In the genomic region with DNA sequence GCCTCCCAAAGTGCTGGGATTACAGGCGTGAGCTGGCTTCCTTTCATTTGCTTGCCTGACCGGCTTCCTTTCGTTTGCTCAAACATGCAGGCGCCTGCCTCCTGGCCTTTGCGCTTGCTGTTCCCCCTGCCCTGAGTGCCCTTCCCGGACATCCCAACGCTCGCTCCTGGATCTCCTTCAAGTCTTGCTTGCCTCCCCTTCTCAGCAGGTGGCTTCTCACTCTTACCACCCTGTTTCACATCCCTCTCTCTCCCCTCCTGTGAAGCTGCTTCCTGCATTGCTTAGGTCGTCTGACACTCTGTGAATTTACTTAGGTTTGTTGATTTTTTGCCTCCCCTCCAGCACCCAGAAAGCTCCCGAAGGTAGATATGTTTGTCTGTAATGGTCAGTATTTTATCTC, we compare ENCODE assay signal across 18 cellular contexts. TPM values are rescaled to one million over a fixed set of nuclear protein-coding genes. Genes with fewer than 3 reads are reported as not detected.
DNase-seq lines count a peak whose midpoint lies in the region; ATAC-seq, FAIRE-seq and TF ChIP-seq lines count a peak whose summit lies in the region.
"Had no signal": no experiment of that assay in that cellular context is flagged by ENCODE, and none has a peak within 500 bp of the region (broad histone marks: within the 10 kb centered on the region; RNA-seq: fewer than 3 reads in every experiment).

No MANE protein-coding gene starts in this region.

- DNase-seq in natural killer cell (no peak), endothelial cell of umbilical vein (ENCODE audit: low read depth, low spot score) (peak; percentile 43), posterior vena cava (ENCODE audit: low spot score) (peak; percentile 56), EL (no peak), DMS79 treated with DMSO at 0.1 percent for 48 hours (lab: John Stamatoyannopoulos, UW) (no peak), OCI-M2 (lab: John Stamatoyannopoulos, UW; ENCODE audit: unreplicated experiment) (no peak)
- no peak for DNase-seq in natural killer cell treated with Interleukin-12 subunit alpha and Interleukin-12 subunit beta and Interleukin-15 and Interleukin-18, amount 100 ng/mL, for 72 hours (ENCODE audit: low spot score)
- DNase-seq: GF-D8, NCI-H1436, NCI-H2029 treated with DMSO at 0.1 percent for 48 hours, NCI-H2171 treated with DMSO at 0.1 percent for 48 hours, NCI-H446 treated with DMSO at 0.1 percent for 48 hours, NCI-H774 had no signal

- no peak overlapping the region for H3K4me3 ChIP-seq in endothelial cell of umbilical vein (replicated peaks in 1 of 3; ENCODE audit: insufficient read depth in 1 of 3, low read depth in 1 of 3, low read length in 3 of 3)

- H3K27ac Mint-ChIP-seq in natural killer cell: peak overlapping the region in 1 of 2 donors; percentile 49
- H3K27ac Mint-ChIP-seq in natural killer cell treated with Interleukin-12 subunit alpha and Interleukin-12 subunit beta and Interleukin-15 and Interleukin-18, amount 100 ng/mL, for 72 hours: no peak overlapping the region

- FAIRE-seq in endothelial cell of umbilical vein (lab: Jason Lieb, UNC): no peak
- FAIRE-seq: GM12892, GM19239, H54 had no signal

- peaks cover 12% of the 10 kb centered on the region for H3K4me1 ChIP-seq in endothelial cell of umbilical vein (ENCODE audit: control insufficient read depth, extremely low read depth, insufficient read depth, low read length)

- H3K27me3 Mint-ChIP-seq in natural killer cell (ENCODE audit: low read depth in 2 of 2): peaks cover 9 to 21% of the 10 kb centered on the region in 2 donors
- H3K27me3 Mint-ChIP-seq in natural killer cell treated with Interleukin-12 subunit alpha and Interleukin-12 subunit beta and Interleukin-15 and Interleukin-18, amount 100 ng/mL, for 72 hours: peaks cover under 1 to 13% of the 10 kb centered on the region in 2 donors

- H3K9me3 Mint-ChIP-seq in natural killer cell: no peaks in the 10 kb centered on the region
- no peaks in the 10 kb centered on the region for H3K9me3 Mint-ChIP-seq in natural killer cell treated with Interleukin-12 subunit alpha and Interleukin-12 subunit beta and Interleukin-15 and Interleukin-18, amount 100 ng/mL, for 72 hours

- CTCF ChIA-PET in endothelial cell of umbilical vein (lab: Charles Lee): interaction anchor here (0.9 to 6.3 kb wide), 3 partner anchors 10 to 136 kb away, joined by 3 to 30 read pairs (median 13); no protein-coding TSS in a partner anchor

- no peaks in the 10 kb centered on the region for H3K36me3 ChIP-seq in endothelial cell of umbilical vein (ENCODE audit: control insufficient read depth in 2 of 2, extremely low read depth in 1 of 2, insufficient read depth in 2 of 2, low read length in 2 of 2)

- H3K4me3 Mint-ChIP-seq in natural killer cell: peak overlapping the region; percentile 41
- no peak overlapping the region for H3K4me3 Mint-ChIP-seq in natural killer cell treated with Interleukin-12 subunit alpha and Interleukin-12 subunit beta and Interleukin-15 and Interleukin-18, amount 100 ng/mL, for 72 hours

- ATAC-seq in natural killer cell: peak in 1 of 3 donors; percentile 35
- ATAC-seq in natural killer cell treated with Interleukin-12 subunit alpha and Interleukin-12 subunit beta and Interleukin-15 and Interleukin-18, amount 100 ng/mL, for 72 hours: no peak

- no peak overlapping the region for H3K27ac ChIP-seq in endothelial cell of umbilical vein (ENCODE audit: insufficient read depth, low read depth, low read length)
- H3K27ac ChIP-seq: C4-2B, KMS-11 had no signal

- POLR2A ChIA-PET in endothelial cell of umbilical vein (lab: Charles Lee): no interaction called here

- H4K20me1 ChIP-seq in endothelial cell of umbilical vein (replicated peaks; ENCODE audit: control insufficient read depth, extremely low read depth, insufficient read depth, low read length): no peaks in the 10 kb centered on the region

- H3K4me1 Mint-ChIP-seq in natural killer cell: peaks cover 44% of the 10 kb centered on the region in 2 donors
- H3K4me1 Mint-ChIP-seq in natural killer cell treated with Interleukin-12 subunit alpha and Interleukin-12 subunit beta and Interleukin-15 and Interleukin-18, amount 100 ng/mL, for 72 hours (ENCODE audit: low read depth in 2 of 2): peaks cover 33 to 38% of the 10 kb centered on the region in 2 donors

- H3K9me3 ChIP-seq in endothelial cell of umbilical vein (replicated peaks; ENCODE audit: control insufficient read depth, insufficient read depth, low read length): no peaks in the 10 kb centered on the region

- intact Hi-C loops in natural killer cell (cut with micrococcal nuclease): no loop called here
- intact Hi-C loops in endothelial cell of umbilical vein (cut with micrococcal nuclease): no loop called here
- intact Hi-C loops in posterior vena cava (cut with DNase I): no loop called here

- no peak overlapping the region for H3K9ac ChIP-seq in endothelial cell of umbilical vein (replicated peaks; ENCODE audit: extremely low read depth, insufficient read depth, low read length)
- H3K9ac ChIP-seq: KMS-11 had no signal

- peak overlapping the region; percentile 87 for H2AFZ ChIP-seq in endothelial cell of umbilical vein (ENCODE audit: low read depth, low read length)

- no peaks in the 10 kb centered on the region for H3K9me1 ChIP-seq in endothelial cell of umbilical vein (replicated peaks; ENCODE audit: control insufficient read depth, extremely low read depth, insufficient read depth, low read length)

- H3K36me3 Mint-ChIP-seq in natural killer cell: no peaks in the 10 kb centered on the region
- no peaks in the 10 kb centered on the region for H3K36me3 Mint-ChIP-seq in natural killer cell treated with Interleukin-12 subunit alpha and Interleukin-12 subunit beta and Interleukin-15 and Interleukin-18, amount 100 ng/mL, for 72 hours

- TF ChIP-seq CTCF in natural killer cell (IDR thresholded peaks at IDR 0.05): no peak
- TF ChIP-seq CTCF in endothelial cell of umbilical vein (IDR thresholded peaks at IDR 0.05; ENCODE audit: extremely low read depth in 1 of 2, insufficient read depth in 1 of 2, low read depth in 1 of 2, low read length in 2 of 2): no peak

- BruUV-seq in endothelial cell of umbilical vein (replicated peaks; lab: Mats Ljungman, UMichigan): no TSS peak

- no peak overlapping the region for H3K4me2 ChIP-seq in endothelial cell of umbilical vein (ENCODE audit: insufficient read depth, low read length)
- H3K4me2 ChIP-seq: KMS-11 had no signal

- no peaks in the 10 kb centered on the region for H3K79me2 ChIP-seq in endothelial cell of umbilical vein (ENCODE audit: control insufficient read depth, insufficient read depth, low read length)

- no peaks in the 10 kb centered on the region for H3K27me3 ChIP-seq in endothelial cell of umbilical vein (ENCODE audit: control insufficient read depth in 2 of 2, insufficient read depth in 2 of 2, low read length in 2 of 2)

- no peak for TF ChIP-seq POLR2A in endothelial cell of umbilical vein (IDR thresholded peaks at IDR 0.05; ENCODE audit: low read depth, low read length)

- dilution Hi-C loops in endothelial cell of umbilical vein (cut with MboI; ENCODE audit: extremely low pct_ligation_motif_present, low sequenced_read_pairs): no loop called here

TF ChIP-seq in endothelial cell of umbilical vein, 7 proteins besides CTCF, POLR2A, EP300 and RAD21:
- TF ChIP-seq GATA2 (IDR thresholded peaks at IDR 0.05; ENCODE audit: insufficient read depth, insufficient read length, low read depth, low read length): no peak
- TF ChIP-seq JUN (IDR thresholded peaks at IDR 0.05; ENCODE audit: borderline replicate concordance, insufficient read depth, insufficient read length, low read depth): no peak
- TF ChIP-seq, protein P1, sequence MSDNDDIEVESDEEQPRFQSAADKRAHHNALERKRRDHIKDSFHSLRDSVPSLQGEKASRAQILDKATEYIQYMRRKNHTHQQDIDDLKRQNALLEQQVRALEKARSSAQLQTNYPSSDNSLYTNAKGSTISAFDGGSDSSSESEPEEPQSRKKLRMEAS (IDR thresholded peaks at IDR 0.05; ENCODE audit: insufficient read depth, insufficient read length): no peak
- TF ChIP-seq FOS (IDR thresholded peaks at IDR 0.05; ENCODE audit: borderline replicate concordance, insufficient read depth, low read length): no peak
- no peak for TF ChIP-seq MYC (IDR thresholded peaks at IDR 0.05; ENCODE audit: low read depth, low read length)
- TF ChIP-seq POLR2AphosphoS5 (IDR thresholded peaks at IDR 0.05; ENCODE audit: insufficient read depth, low read depth, low read length): no peak
- TF ChIP-seq EZH2 (IDR thresholded peaks at IDR 0.05; ENCODE audit: borderline replicate concordance, low read depth, low read length, severe bottlenecking): no peak

RNA-seq across cellular contexts. Expression of a gene that starts 25.6 kb away (rescaled TPM):
- not detected for total RNA-seq in natural killer cell
- total RNA-seq in natural killer cell treated with Interleukin-12 subunit alpha and Interleukin-12 subunit beta and Interleukin-15 and Interleukin-18, amount 100 ng/mL, for 72 hours: under 1 TPM; 0.14 to 0.47 TPM
- 31.0 and 35.8 TPM in 2 replicates for total RNA-seq in endothelial cell of umbilical vein
- polyA plus RNA-seq in endothelial cell of umbilical vein: 74.3 and 93.9 TPM in 2 replicates
- polyA plus RNA-seq in endothelial cell of umbilical vein (2011; cell fraction: cytosol; rRNA removed): 41.5 and 53.0 TPM in 2 replicates
- 130 and 182 TPM in 2 replicates for polyA plus RNA-seq in endothelial cell of umbilical vein (2011; cell fraction: nucleus; rRNA removed)
- 114 and 302 TPM in 2 replicates for polyA plus RNA-seq in endothelial cell of umbilical vein (2012)
- polyA minus RNA-seq in endothelial cell of umbilical vein: 94.8 and 120 TPM in 2 replicates
- not detected for polyA minus RNA-seq in endothelial cell of umbilical vein (2011; cell fraction: cytosol; rRNA and poly(A)+ RNA removed)
- polyA minus RNA-seq in endothelial cell of umbilical vein (2011; cell fraction: nucleus; rRNA and poly(A)+ RNA removed): 48.8 and 84.2 TPM in 2 replicates
- total RNA-seq in posterior vena cava: 1 to 10 TPM; 5.8 to 8.6 TPM

RNA-seq across cellular contexts. Expression of a gene that starts 41.0 kb away (rescaled TPM):
- total RNA-seq in natural killer cell (10 to 100 TPM; 20.3 to 34.5 (median 21.3) TPM), endothelial cell of umbilical vein (10.4 and 16.4 TPM in 2 replicates), posterior vena cava (10 to 100 TPM in 1 of 2 donors, 1 to 10 TPM in 1; 9.9 to 13.5 TPM)
- 10 to 100 TPM; 16.4 to 29.1 TPM for total RNA-seq in natural killer cell treated with Interleukin-12 subunit alpha and Interleukin-12 subunit beta and Interleukin-15 and Interleukin-18, amount 100 ng/mL, for 72 hours
- 10.1 and 10.2 TPM in 2 replicates for polyA plus RNA-seq in endothelial cell of umbilical vein
- 5.9 and 6.6 TPM in 2 replicates for polyA plus RNA-seq in endothelial cell of umbilical vein (2011; cell fraction: cytosol; rRNA removed)
- 46.9 and 47.4 TPM in 2 replicates for polyA plus RNA-seq in endothelial cell of umbilical vein (2011; cell fraction: nucleus; rRNA removed)
- 13.3 and 17.6 TPM in 2 replicates for polyA plus RNA-seq in endothelial cell of umbilical vein (2012)
- polyA minus RNA-seq in endothelial cell of umbilical vein: 7.6 and 8.4 TPM in 2 replicates
- polyA minus RNA-seq in endothelial cell of umbilical vein (2011; cell fraction: cytosol; rRNA and poly(A)+ RNA removed): 23.9 TPM
- polyA minus RNA-seq in endothelial cell of umbilical vein (2011; cell fraction: nucleus; rRNA and poly(A)+ RNA removed): 14.1 and 16.2 TPM in 2 replicates

Comparison
In these comparisons a context has a peak if more than half of its experiments do, and no peak if none do; other contexts are left out.
1. DNase-seq: peak in endothelial cell of umbilical vein (single experiment) and posterior vena cava (single experiment); none in natural killer cell (single experiment), natural killer cell treated with Interleukin-12 subunit alpha and Interleukin-12 subunit beta and Interleukin-15 and Interleukin-18, amount 100 ng/mL, for 72 hours (single experiment), EL (single experiment), DMS79 treated with DMSO at 0.1 percent for 48 hours (single experiment) and OCI-M2 (single experiment).
2. RNA of a gene that starts 25.6 kb away (total RNA-seq): 31.0 to 35.8 TPM in endothelial cell of umbilical vein and 5.8 to 8.6 TPM in posterior vena cava; 0.14 to 0.47 TPM in natural killer cell treated with Interleukin-12 subunit alpha and Interleukin-12 subunit beta and Interleukin-15 and Interleukin-18, amount 100 ng/mL, for 72 hours and not detected in natural killer cell; every median in the first group is over 4 times any median in the second.